In genomic region chr5:29276371-29276770, GRCh38 we compare ENCODE assay signal across 13 cellular contexts.
DNase-seq lines count a peak whose midpoint lies in the region; ATAC-seq lines count a peak whose summit lies in the region.
"Had no signal": no experiment of that assay in that cellular context is flagged by ENCODE, and none has a peak within 500 bp of the region (broad histone marks: within the 10 kb centered on the region; RNA-seq: fewer than 3 reads in every experiment).

No MANE protein-coding gene starts in this region.

- no peak for ATAC-seq in GM21723 (IDR thresholded peaks at IDR 0.05; ENCODE audit: unreplicated experiment)
- ATAC-seq: A549; CD8-positive, alpha-beta T cell had no signal

- DNase-seq in NCI-H226 (peak; percentile 61), RKO (ENCODE audit: low spot score) (peak; percentile 30), amniotic epithelial cell (ENCODE audit: low read depth) (peak; percentile 65), SHP77 treated with DMSO at 0.1 percent for 48 hours (lab: John Stamatoyannopoulos, UW) (no peak)
- DNase-seq: AML-193; Caco-2; Calu3; CD4-positive, alpha-beta T cell; CD8-positive, alpha-beta T cell; DMS79 treated with DMSO at 0.1 percent for 48 hours; GF-D8 had no signal
